In the genomic region with DNA sequence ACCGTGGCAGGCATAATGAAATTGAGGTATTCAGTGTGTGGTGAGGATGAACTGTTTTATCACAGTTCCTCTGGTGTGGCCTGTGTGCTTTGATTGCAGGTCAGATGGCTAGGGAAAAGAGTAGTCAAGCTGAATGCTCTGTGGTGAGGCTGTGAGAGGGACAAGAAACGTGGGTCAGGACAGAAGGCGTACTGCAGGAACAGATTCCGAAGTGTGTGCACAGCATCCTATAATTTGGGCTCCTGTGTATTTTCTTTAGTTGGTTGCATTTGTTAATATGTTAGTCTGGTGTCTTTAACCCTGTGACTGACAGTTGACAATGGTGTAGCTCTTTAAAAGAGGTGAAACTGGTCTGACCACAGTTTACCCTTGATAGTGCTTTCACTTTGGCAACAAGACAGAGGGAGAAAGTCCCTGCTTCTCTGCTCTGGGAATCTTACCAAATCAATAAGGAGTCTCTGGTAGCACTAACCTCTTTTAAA, we compare ENCODE assay signal across 1 cellular context.
TF ChIP-seq lines count a peak whose summit lies in the region.

No MANE protein-coding gene starts in this region.

TF ChIP-seq in HepG2, 621 proteins besides CTCF, POLR2A, EP300 and RAD21 (continued from another document):
- TF ChIP-seq IKZF4 (CRISPR knock-in tag; IDR thresholded peaks at IDR 0.05; ENCODE audit: borderline replicate concordance, low read depth, not compliant biosample characterization) (no peak), ZSCAN20 (CRISPR knock-in tag; IDR thresholded peaks at IDR 0.05; ENCODE audit: borderline replicate concordance) (no peak), ZNF10 (CRISPR knock-in tag; IDR thresholded peaks at IDR 0.05; ENCODE audit: borderline replicate concordance, low read depth) (no peak), ZNF530 (CRISPR knock-in tag; IDR thresholded peaks at IDR 0.05; ENCODE audit: low read depth) (no peak), LCORL (IDR thresholded peaks at IDR 0.05) (no peak), LCORL (CRISPR knock-in tag; IDR thresholded peaks at IDR 0.05) (no peak), FOXK1 (CRISPR knock-in tag; IDR thresholded peaks at IDR 0.05; ENCODE audit: borderline replicate concordance, low read depth) (no peak), DNMT3B (CRISPR knock-in tag; conservative IDR thresholded peaks at IDR 0.05) (no peak), KDM6A (CRISPR knock-in tag; IDR thresholded peaks at IDR 0.05; ENCODE audit: low read depth) (no peak), SMARCC2 (IDR thresholded peaks at IDR 0.05) (no peak)
- TF ChIP-seq, protein P1, sequence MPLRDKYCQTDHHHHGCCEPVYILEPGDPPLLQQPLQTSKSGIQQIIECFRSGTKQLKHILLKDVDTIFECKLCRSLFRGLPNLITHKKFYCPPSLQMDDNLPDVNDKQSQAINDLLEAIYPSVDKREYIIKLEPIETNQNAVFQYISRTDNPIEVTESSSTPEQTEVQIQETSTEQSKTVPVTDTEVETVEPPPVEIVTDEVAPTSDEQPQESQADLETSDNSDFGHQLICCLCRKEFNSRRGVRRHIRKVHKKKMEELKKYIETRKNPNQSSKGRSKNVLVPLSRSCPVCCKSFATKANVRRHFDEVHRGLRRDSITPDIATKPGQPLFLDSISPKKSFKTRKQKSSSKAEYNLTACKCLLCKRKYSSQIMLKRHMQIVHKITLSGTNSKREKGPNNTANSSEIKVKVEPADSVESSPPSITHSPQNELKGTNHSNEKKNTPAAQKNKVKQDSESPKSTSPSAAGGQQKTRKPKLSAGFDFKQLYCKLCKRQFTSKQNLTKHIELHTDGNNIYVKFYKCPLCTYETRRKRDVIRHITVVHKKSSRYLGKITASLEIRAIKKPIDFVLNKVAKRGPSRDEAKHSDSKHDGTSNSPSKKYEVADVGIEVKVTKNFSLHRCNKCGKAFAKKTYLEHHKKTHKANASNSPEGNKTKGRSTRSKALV (CRISPR knock-in tag; IDR thresholded peaks at IDR 0.05), result no peak
